Comparison of ENCODE assay signal across 8 cellular contexts in genomic region chr15:49155110-49155833, GRCh38. TPM values are rescaled to one million over a fixed set of nuclear protein-coding genes. Genes with fewer than 3 reads are reported as not detected.
A peak's percentile ranks its signal among the peaks of the same experiment; 100 is the strongest.
DNase-seq lines count a peak whose midpoint lies in the region; TF ChIP-seq lines count a peak whose summit lies in the region.

TSS of gene COPS2 (minus strand) at chr15:49155599. CDS start at chr15:49155578, 21 bp downstream.

- H3K36me3 Mint-ChIP-seq in HFFc6 (ENCODE audit: low read depth) = peaks cover 28% of the 10 kb centered on the region

- peak; percentile 87 for TF ChIP-seq POLR2A in NB4 (IDR thresholded peaks at IDR 0.05; ENCODE audit: extremely low read depth, insufficient read length)

- peak within 1 kb of the TSS; percentile 95 for H3K9ac ChIP-seq in SK-N-SH

- peaks cover 80% of the 10 kb centered on the region for H3K79me2 ChIP-seq in SK-N-SH (ENCODE audit: insufficient read depth)

- H3K27me3 ChIP-seq in SK-N-SH (ENCODE audit: insufficient read depth) = no peaks in the 10 kb centered on the region

- H3K4me1 ChIP-seq in SK-N-SH (ENCODE audit: control insufficient read depth in 1 of 2, insufficient read depth in 2 of 2, low read depth in 1 of 2, low read length in 1 of 2) = peaks cover 4 to 7% of the 10 kb centered on the region in 2 experiments; a peak in 2 of 4 replicates

- DNase-seq in GM04503 (ENCODE audit: low read depth) = peak; percentile 97
- DNase-seq in HFFc6 = peak; percentile 99
- peak; percentile 97 for DNase-seq in NB4 (ENCODE audit: low read depth)
- DNase-seq in SK-N-SH = peak; percentile 85
- peak; percentile 91 for DNase-seq in activated naive CD4-positive, alpha-beta T cell treated with anti-CD3 and anti-CD28 coated beads, Interleukin-2, amount 50 U/mL, for 16 hours
- peak; percentile 89 for DNase-seq in germinal center (ENCODE audit: low spot score)
- peak; percentile 97 for DNase-seq in non-pigmented ciliary epithelial cell (ENCODE audit: low read depth)
- peak; percentile 100 for DNase-seq in superior temporal gyrus (ENCODE audit: extremely low spot score)

- 1% methylated on average over 29 of the region's 46 CpGs for WGBS in SK-N-SH (ENCODE audit: low lambda C conversion rate)

- CTCF ChIA-PET in SK-N-SH (lab: Yijun Ruan, JAX) = interaction anchor here (0.6 to 3.5 kb wide), 6 partner anchors 9 to 990 kb away, joined by 3 to 27 read pairs (median 4); no protein-coding TSS in a partner anchor

- TF ChIP-seq CTCF in HFFc6 (IDR thresholded peaks at IDR 0.05) (no peak), NB4 (IDR thresholded peaks at IDR 0.05; ENCODE audit: low read depth, low read length) (no peak), SK-N-SH (IDR thresholded peaks at IDR 0.05) (no peak)

- peaks cover 0 to 14% of the 10 kb centered on the region in 2 experiments for H3K36me3 ChIP-seq in SK-N-SH (replicated peaks in 1 of 2; ENCODE audit: control insufficient read depth in 1 of 2, insufficient read depth in 2 of 2, low read length in 1 of 2)

- peak in 1 of 2 experiments; percentile 51; a peak in 1 of 4 replicates for TF ChIP-seq EP300 in SK-N-SH (IDR thresholded peaks at IDR 0.05; ENCODE audit: borderline replicate concordance in 1 of 2, low read depth in 1 of 2, low read length in 1 of 2)

- H3K27me3 Mint-ChIP-seq in HFFc6 (ENCODE audit: insufficient read depth) = peaks cover 2% of the 10 kb centered on the region

- H3K4me1 Mint-ChIP-seq in HFFc6 (ENCODE audit: low read depth) = peaks cover 56% of the 10 kb centered on the region

- H2AFZ ChIP-seq in SK-N-SH (ENCODE audit: low read depth) = peak within 1 kb of the TSS; percentile 96

- peak within 1 kb of the TSS; percentile 99 for H3K27ac Mint-ChIP-seq in HFFc6

- no peak; the same call in 1 of the 2 replicates for TF ChIP-seq RAD21 in SK-N-SH (IDR thresholded peaks at IDR 0.05; ENCODE audit: low read length)

- POLR2A ChIA-PET in SK-N-SH (lab: Yijun Ruan, JAX) = interaction anchor here (1.1 to 1.9 kb wide), 4 partner anchors 14 to 277 kb away, joined by 6 to 19 read pairs (median 8); partner anchors contain the start of genes EID1, GALK2, SECISBP2L and SHC4

- H3K9me3 ChIP-seq in SK-N-SH = no peaks in the 10 kb centered on the region

- peak within 1 kb of the TSS; percentile 75 to 90 for H3K27ac ChIP-seq in SK-N-SH (ENCODE audit: low read depth in 2 of 2, low read length in 1 of 2)

- no peaks in the 10 kb centered on the region for H3K9me3 Mint-ChIP-seq in HFFc6

- peak within 1 kb of the TSS; percentile 100 for H3K4me3 Mint-ChIP-seq in HFFc6

- H3K4me2 ChIP-seq in SK-N-SH = peak within 1 kb of the TSS; percentile 72

- H3K9me2 ChIP-seq in SK-N-SH = no peaks in the 10 kb centered on the region

- H3K4me3 ChIP-seq in NB4 (ENCODE audit: low read depth, low read length) (peak within 1 kb of the TSS; percentile 79), SK-N-SH (ENCODE audit: low read depth in 2 of 2, low read length in 1 of 2) (peak within 1 kb of the TSS; percentile 96 to 97)

- peaks cover 11% of the 10 kb centered on the region for H3F3A ChIP-seq in SK-N-SH (replicated peaks; ENCODE audit: insufficient read depth)

- H4K20me1 ChIP-seq in SK-N-SH (ENCODE audit: insufficient read depth) = peaks cover 33% of the 10 kb centered on the region

TF ChIP-seq in SK-N-SH, 30 proteins besides CTCF, POLR2A, EP300 and RAD21 (continues in another document):
- TF ChIP-seq RCOR1 (IDR thresholded peaks at IDR 0.05; ENCODE audit: low read length) = peak; percentile 86
- TF ChIP-seq ZBTB33 (IDR thresholded peaks at IDR 0.05; ENCODE audit: borderline replicate concordance, low read depth) = 0 out of 2 replicates have a peak, but pooled peaks have one; percentile 18
- TF ChIP-seq MXI1 (IDR thresholded peaks at IDR 0.05; ENCODE audit: low read depth, low read length) = peak; percentile 94
- TF ChIP-seq CHD2 (IDR thresholded peaks at IDR 0.05; ENCODE audit: low read length, partially characterized antibody) = peak; percentile 95
- TF ChIP-seq SMC3 (IDR thresholded peaks at IDR 0.05; ENCODE audit: low read depth, low read length) = no peak
- TF ChIP-seq YY1 (IDR thresholded peaks at IDR 0.05; ENCODE audit: low read depth) = peak; percentile 89
- peak; percentile 11; the same call in 1 of the 2 replicates for TF ChIP-seq USF1 (IDR thresholded peaks at IDR 0.05; ENCODE audit: borderline replicate concordance, low read depth)
- TF ChIP-seq TEAD4 (IDR thresholded peaks at IDR 0.05; ENCODE audit: borderline replicate concordance, insufficient read depth) = no peak
- TF ChIP-seq POLR2AphosphoS5 (IDR thresholded peaks at IDR 0.05; ENCODE audit: low read depth, low read length) = peak; percentile 79
- peak; percentile 86 for TF ChIP-seq ELF1 (IDR thresholded peaks at IDR 0.05)
- 0 out of 2 replicates have a peak, but pooled peaks have one; percentile 11 for TF ChIP-seq JUND (IDR thresholded peaks at IDR 0.05)
- peak; percentile 98 for TF ChIP-seq GABPA (IDR thresholded peaks at IDR 0.05; ENCODE audit: low read depth)
- peak; percentile 29; the same call in 1 of the 2 replicates for TF ChIP-seq REST (IDR thresholded peaks at IDR 0.05; ENCODE audit: low read depth, low read length)
- no peak for TF ChIP-seq USF2 (IDR thresholded peaks at IDR 0.05; ENCODE audit: borderline replicate concordance, low read depth, low read length)
- peak; percentile 88; the same call in 1 of the 2 replicates for TF ChIP-seq TAF1 (IDR thresholded peaks at IDR 0.05; ENCODE audit: borderline replicate concordance, low read depth, low read length)
- TF ChIP-seq NRF1 (IDR thresholded peaks at IDR 0.05; ENCODE audit: low read depth, low read length) = no peak

RNA-seq across cellular contexts. Expression of gene COPS2, which starts in this region (rescaled TPM):
- total RNA-seq in HFFc6 (2021; fragmentation: NEBNext Ultra II Directional; extraction: Animal tissue kit (Norgen Biotek cat#: 25700)) = 100 to 1,000 TPM; 116 to 126 (median 122) TPM
- polyA plus RNA-seq in SK-N-SH (2012; rRNA removed) = 21.3 and 27.7 TPM in 2 replicates
- 38.9 and 50.1 TPM in 2 replicates for polyA plus RNA-seq in SK-N-SH (2012; cell fraction: cytosol; rRNA removed)
- 7.9 and 17.5 TPM in 2 replicates for polyA plus RNA-seq in SK-N-SH (2012; cell fraction: nucleus; rRNA removed)

Comparison
In these comparisons a context has a peak if more than half of its experiments do, and no peak if none do; other contexts are left out.
1. Peak in every context shown above with its lines: DNase-seq, H3K4me3 ChIP-seq and H3K27ac ChIP-seq.